Comparison of ENCODE assay signal across 1 cellular context in genomic region chr20:1304711-1305515, GRCh38.
TF ChIP-seq lines count a peak whose summit lies in the region.

No MANE protein-coding gene starts in this region.

TF ChIP-seq in K562, 482 proteins besides CTCF, POLR2A, EP300 and RAD21:
- TF ChIP-seq MEIS2 (IDR thresholded peaks at IDR 0.05; ENCODE audit: partially characterized antibody) (peak; percentile 70), TEAD2 (tag; IDR thresholded peaks at IDR 0.05) (no peak), PBX2 (CRISPR knock-in tag; IDR thresholded peaks at IDR 0.05; ENCODE audit: low read depth) (no peak), PBX2 (tag; conservative IDR thresholded peaks at IDR 0.05; ENCODE audit: low read depth) (peak; percentile 33; the same call in 1 of the 2 replicates), PKNOX1 (IDR thresholded peaks at IDR 0.05) (peak; percentile 47)
TF ChIP-seq in K562: peak in this region for 3.
